Comparison of ENCODE assay signal across 15 cellular contexts in the genomic region with DNA sequence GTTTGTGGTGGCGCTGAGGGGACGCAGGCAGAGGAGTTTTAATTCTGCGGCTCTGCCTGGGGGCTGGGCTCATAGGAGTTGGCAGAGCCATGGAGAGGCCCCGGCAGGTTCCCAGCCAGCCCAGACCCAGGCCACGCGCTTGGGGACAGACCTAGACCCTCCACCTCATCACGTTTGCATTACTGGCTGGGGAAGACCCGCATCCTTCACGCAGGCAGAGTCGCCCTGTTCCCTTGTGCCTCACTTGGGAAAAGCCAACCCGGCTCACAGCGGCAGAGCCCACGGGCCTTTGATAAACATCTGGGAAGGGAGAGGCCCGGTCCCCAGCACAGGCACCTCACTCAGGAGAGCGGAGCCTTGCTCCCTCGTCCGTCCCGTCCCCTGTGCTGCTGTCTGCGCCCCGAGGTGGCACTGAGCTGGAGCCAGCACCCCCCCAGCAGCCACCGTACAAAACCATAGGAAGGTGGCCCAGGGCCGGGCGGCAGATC. TPM values are rescaled to one million over a fixed set of nuclear protein-coding genes. Genes with fewer than 3 reads are reported as not detected.
DNase-seq lines count a peak whose midpoint lies in the region; ATAC-seq, FAIRE-seq and TF ChIP-seq lines count a peak whose summit lies in the region.
"Had no signal": no experiment of that assay in that cellular context is flagged by ENCODE, and none has a peak within 500 bp of the region (broad histone marks: within the 10 kb centered on the region; RNA-seq: fewer than 3 reads in every experiment).

No MANE protein-coding gene starts in this region.

- H3K27ac ChIP-seq in layer of hippocampus (ENCODE audit: low read depth, low read length) (peak overlapping the region; percentile 2), skeletal muscle tissue (ENCODE audit: low read depth, low read length) (peak overlapping the region; percentile 36)
- H3K27ac ChIP-seq: suprapubic skin had no signal

- peaks cover 7 to 20% (median 16%) of the 10 kb centered on the region in 3 donors for H3K4me1 ChIP-seq in skeletal muscle tissue (ENCODE audit: control insufficient read depth in 3 of 3, insufficient read depth in 3 of 3, low read length in 3 of 3)

- peak overlapping the region; percentile 25 for H3K27ac Mint-ChIP-seq in activated T-helper 17 cell treated with anti-CD3 and anti-CD28 coated beads, Interleukin-2, amount 50 U/mL, for 72 hours

- no peak for FAIRE-seq in GM12891 (lab: Jason Lieb, UNC)
- FAIRE-seq: frontal cortex had no signal

- H3K36me3 Mint-ChIP-seq in activated T-helper 17 cell treated with anti-CD3 and anti-CD28 coated beads, Interleukin-2, amount 50 U/mL, for 72 hours (ENCODE audit: low read depth) = peaks cover 72% of the 10 kb centered on the region

- ATAC-seq in activated T-helper 17 cell treated with anti-CD3 and anti-CD28 coated beads, Interleukin-2, amount 50 U/mL, for 72 hours (replicated peaks) = no peak
- ATAC-seq in GM21447 (IDR thresholded peaks at IDR 0.05; ENCODE audit: unreplicated experiment) = no peak
- ATAC-seq: naive thymus-derived CD8-positive, alpha-beta T cell had no signal

- H3K4me3 Mint-ChIP-seq in activated T-helper 17 cell treated with anti-CD3 and anti-CD28 coated beads, Interleukin-2, amount 50 U/mL, for 72 hours = no peak overlapping the region
- H3K4me3 Mint-ChIP-seq: naive thymus-derived CD8-positive, alpha-beta T cell had no signal

- no peak for DNase-seq in GM12891 (ENCODE audit: insufficient read length, low spot score)
- no peak for DNase-seq in hepatic stellate cell (ENCODE audit: low spot score)
- no peak for DNase-seq in NCI-H1930 (lab: John Stamatoyannopoulos, UW)
- no peak for DNase-seq in anterior cingulate cortex (lab: John Stamatoyannopoulos, UW)
- DNase-seq: activated T-cell treated with anti-CD3 and anti-CD28 coated beads, Interleukin-2, amount 50 U/mL, for 1 hour; effector memory CD4-positive, alpha-beta T cell; naive thymus-derived CD8-positive, alpha-beta T cell; NCI-H1105; T-helper 1 cell had no signal

- H3K4me1 Mint-ChIP-seq in activated T-helper 17 cell treated with anti-CD3 and anti-CD28 coated beads, Interleukin-2, amount 50 U/mL, for 72 hours = no peaks in the 10 kb centered on the region

- H3K27me3 ChIP-seq in layer of hippocampus (ENCODE audit: control insufficient read depth, insufficient read depth, low read length) = no peaks in the 10 kb centered on the region
- H3K27me3 ChIP-seq in skeletal muscle tissue (ENCODE audit: control insufficient read depth in 3 of 3, insufficient read depth in 3 of 3, low read length in 3 of 3) = no peaks in the 10 kb centered on the region
- H3K27me3 ChIP-seq: suprapubic skin had no signal

- no peaks in the 10 kb centered on the region for H3K9me3 ChIP-seq in skeletal muscle tissue (ENCODE audit: control insufficient read depth in 3 of 3, low read length in 3 of 3)
- H3K9me3 ChIP-seq: suprapubic skin had no signal

- TF ChIP-seq POLR2A in GM12891 (IDR thresholded peaks at IDR 0.05; ENCODE audit: low read depth, low read length) = no peak

- H3K27me3 Mint-ChIP-seq in activated T-helper 17 cell treated with anti-CD3 and anti-CD28 coated beads, Interleukin-2, amount 50 U/mL, for 72 hours = no peaks in the 10 kb centered on the region
- H3K27me3 Mint-ChIP-seq: naive thymus-derived CD8-positive, alpha-beta T cell had no signal

- H3K36me3 ChIP-seq in skeletal muscle tissue (ENCODE audit: control insufficient read depth in 3 of 3, insufficient read depth in 3 of 3, low read length in 3 of 3) = peaks cover 36 to 60% (median 49%) of the 10 kb centered on the region in 3 donors

- no peaks in the 10 kb centered on the region for H3K9me3 Mint-ChIP-seq in activated T-helper 17 cell treated with anti-CD3 and anti-CD28 coated beads, Interleukin-2, amount 50 U/mL, for 72 hours
- H3K9me3 Mint-ChIP-seq: naive thymus-derived CD8-positive, alpha-beta T cell had no signal

- no peak overlapping the region for H3K4me3 ChIP-seq in skeletal muscle tissue (ENCODE audit: low read length in 3 of 3)
- H3K4me3 ChIP-seq: suprapubic skin had no signal

- no peak overlapping the region for H3K9ac ChIP-seq in skeletal muscle tissue (ENCODE audit: low read depth in 1 of 3, low read length in 3 of 3)

TF ChIP-seq in GM12891, 5 proteins besides CTCF, POLR2A, EP300 and RAD21:
- 0 out of 2 replicates have a peak, but pooled peaks have one; percentile 42 for TF ChIP-seq POLR2AphosphoS5 (IDR thresholded peaks at IDR 0.05; ENCODE audit: low read depth, low read length)
- no peak for TF ChIP-seq SPI1 (IDR thresholded peaks at IDR 0.05; ENCODE audit: low read depth, low read length)
- TF ChIP-seq POU2F2 (IDR thresholded peaks at IDR 0.05; ENCODE audit: low read depth, low read length) = no peak
- no peak for TF ChIP-seq TAF1 (IDR thresholded peaks at IDR 0.05; ENCODE audit: low read depth, low read length)

RNA-seq across cellular contexts. Expression of gene USP42, which starts 54.8 kb away (rescaled TPM):
- 2.7 TPM for polyA plus RNA-seq in GM12891 (2012; ENCODE audit: low read depth, missing spikeins)
- total RNA-seq in activated T-helper 17 cell treated with anti-CD3 and anti-CD28 coated beads, Interleukin-2, amount 50 U/mL, for 72 hours = 10 to 100 TPM in 1 of 2 donors, 1 to 10 TPM in 1; 9.9 to 10.5 TPM
- total RNA-seq in skeletal muscle tissue = 4.7 TPM
